ENCODE assay signal across 13 cellular contexts in genomic region chr2:109690457-109690821, GRCh38.
DNase-seq lines count a peak whose midpoint lies in the region; ATAC-seq and TF ChIP-seq lines count a peak whose summit lies in the region.
"Had no signal": no experiment of that assay in that cellular context is flagged by ENCODE, and none has a peak within 500 bp of the region (broad histone marks: within the 10 kb centered on the region; RNA-seq: fewer than 3 reads in every experiment).

No MANE protein-coding gene starts in this region.

- H3K4me3 ChIP-seq in PC-9 (no peak overlapping the region), left ventricle myocardium inferior (no peak overlapping the region), testis (no peak overlapping the region)

- TF ChIP-seq POLR2A in testis (IDR thresholded peaks at IDR 0.05): no peak

- intact Hi-C loops in PC-9 (cut with micrococcal nuclease; ENCODE audit: unreplicated experiment) (loop anchor here (10.0 kb wide), 1 partner anchor 46 kb away; no protein-coding TSS in a partner anchor), left ventricle myocardium inferior (cut with micrococcal nuclease) (no loop called here), testis (cut with DNase I; ENCODE audit: low total_unique reads) (no loop called here)

- DNase-seq in PC-9 (no peak), left ventricle myocardium inferior (no peak), omental fat pad (ENCODE audit: low spot score) (no peak), testis (peak; percentile 31), DMS114 treated with DMSO at 0.1 percent for 48 hours (lab: John Stamatoyannopoulos, UW; ENCODE audit: unreplicated experiment) (no peak), NCI-H1417 treated with DMSO at 0.1 percent for 48 hours (lab: John Stamatoyannopoulos, UW) (no peak), DMS53 treated with DMSO at 0.1 percent for 48 hours (lab: John Stamatoyannopoulos, UW; ENCODE audit: unreplicated experiment) (no peak)
- DNase-seq: activated CD4-positive, alpha-beta memory T cell treated with anti-CD3 and anti-CD28 coated beads, Interleukin-2, amount 10 ng/mL, durations not matched to agents 7 days and 5 days; DMS 273 treated with DMSO at 0.1 percent for 48 hours; NCI-H2081; NCI-H69 had no signal

- peak overlapping the region; percentile 64 for H3K27ac ChIP-seq in PC-9
- H3K27ac ChIP-seq in left ventricle myocardium inferior (replicated peaks): peak overlapping the region; percentile 92
- peak overlapping the region; percentile 81 to 84 for H3K27ac ChIP-seq in testis

- no peaks in the 10 kb centered on the region for H3K27me3 ChIP-seq in PC-9 (ENCODE audit: insufficient read depth, low read depth)
- no peaks in the 10 kb centered on the region for H3K27me3 ChIP-seq in left ventricle myocardium inferior (ENCODE audit: low read depth)
- no peaks in the 10 kb centered on the region for H3K27me3 ChIP-seq in testis

- H3K4me1 ChIP-seq in PC-9 (replicated peaks; ENCODE audit: insufficient read depth) (peaks cover 43% of the 10 kb centered on the region), left ventricle myocardium inferior (peaks cover 37% of the 10 kb centered on the region), testis (peaks cover 41% of the 10 kb centered on the region)

- CTCF ChIA-PET in PC-9 (lab: Charles Lee): interaction anchor here (0.6 kb wide), 4 partner anchors 54 to 701 kb away, joined by 5 to 12 read pairs (median 6); partner anchors contain the start of gene EDAR

- ATAC-seq in omental fat pad (ENCODE audit: low FRiP score): peak; percentile 37
- no peak for ATAC-seq in GM19035 (IDR thresholded peaks at IDR 0.05; ENCODE audit: unreplicated experiment)
- ATAC-seq: activated T-helper 17 cell treated with anti-CD3 and anti-CD28 coated beads, Interleukin-2, amount 50 U/mL, for 72 hours had no signal

- H3K9me3 ChIP-seq in PC-9 (ENCODE audit: insufficient read depth, low read depth) (no peaks in the 10 kb centered on the region), left ventricle myocardium inferior (replicated peaks) (no peaks in the 10 kb centered on the region), testis (no peaks in the 10 kb centered on the region)

- no peak overlapping the region for H2AFZ ChIP-seq in PC-9

- H3K36me3 ChIP-seq in PC-9 (ENCODE audit: low read depth) (no peaks in the 10 kb centered on the region), left ventricle myocardium inferior (no peaks in the 10 kb centered on the region), testis (ENCODE audit: low read depth, missing control alignments) (no peaks in the 10 kb centered on the region)

- no TSS peak for BruUV-seq in PC-9 (replicated peaks; lab: Mats Ljungman, UMichigan)

- no peaks in the 10 kb centered on the region for H3K9me2 ChIP-seq in PC-9 (ENCODE audit: insufficient read depth)

- H3F3A ChIP-seq in PC-9 (ENCODE audit: insufficient read depth, low read depth): peaks cover 12% of the 10 kb centered on the region; the same call in 1 of the 2 replicates

- H3K4me2 ChIP-seq in PC-9: peak overlapping the region; percentile 55

- 38 to 66% methylated on average over 3 to 6 of the region's 6 CpGs for WGBS in testis, 2 donors

- no peaks in the 10 kb centered on the region for H4K20me1 ChIP-seq in PC-9 (ENCODE audit: insufficient read depth)

- POLR2A ChIA-PET in PC-9 (lab: Charles Lee; ENCODE audit: unreplicated experiment): interaction anchor here (0.6 kb wide), 1 partner anchor 9 kb away, joined by 3 read pairs; no protein-coding TSS in a partner anchor

- no peak for TF ChIP-seq CTCF in PC-9 (conservative IDR thresholded peaks at IDR 0.05)
- no peak for TF ChIP-seq CTCF in left ventricle myocardium inferior (IDR thresholded peaks at IDR 0.05; ENCODE audit: borderline replicate concordance)
- no peak for TF ChIP-seq CTCF in omental fat pad (IDR thresholded peaks at IDR 0.05)
- TF ChIP-seq CTCF in testis (IDR thresholded peaks at IDR 0.05): no peak

- no peaks in the 10 kb centered on the region for H3K79me2 ChIP-seq in PC-9 (ENCODE audit: low read depth)
